Comparison of ENCODE assay signal across 12 cellular contexts in the genomic region with DNA sequence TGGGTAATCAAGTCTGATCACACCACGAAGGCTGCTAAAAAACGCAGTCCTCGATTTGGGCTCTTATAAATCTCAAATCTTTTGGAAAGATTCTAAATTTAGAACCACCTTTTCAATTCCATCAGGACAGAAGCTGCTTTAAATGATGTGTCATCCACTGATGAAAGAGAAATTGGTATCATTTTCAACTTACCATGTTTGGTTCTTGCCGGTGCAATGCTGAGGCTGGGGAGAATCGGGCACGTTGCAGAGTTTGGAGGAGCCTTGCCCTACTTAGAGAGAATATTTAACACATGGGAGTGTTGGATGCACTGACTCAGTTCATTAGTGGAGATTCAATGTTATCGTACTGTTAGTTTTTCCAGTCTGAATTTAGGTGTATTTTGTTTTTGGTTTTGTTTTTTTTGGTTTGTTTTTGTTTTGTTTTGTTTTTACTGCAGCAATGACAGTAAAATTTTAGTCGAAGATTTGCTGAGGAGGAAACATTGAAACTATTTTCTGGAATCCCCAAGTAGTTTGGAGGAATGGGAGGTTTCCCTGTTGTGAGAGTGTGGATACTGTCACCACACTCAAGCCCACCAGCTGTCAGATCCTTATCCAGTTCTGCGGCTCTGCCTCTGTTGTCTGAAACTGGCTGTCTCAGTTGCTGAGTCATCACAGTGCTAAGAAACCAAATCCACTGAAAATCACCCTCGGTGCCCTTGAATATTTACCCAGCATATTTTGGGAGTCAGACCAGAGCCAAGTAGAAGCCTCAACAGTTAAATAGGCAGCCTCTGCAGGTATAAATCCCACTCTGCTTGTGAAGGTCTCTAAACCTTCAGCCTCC.
DNase-seq lines count a peak whose midpoint lies in the region; ATAC-seq and TF ChIP-seq lines count a peak whose summit lies in the region.
"Had no signal": no experiment of that assay in that cellular context is flagged by ENCODE, and none has a peak within 500 bp of the region (broad histone marks: within the 10 kb centered on the region; RNA-seq: fewer than 3 reads in every experiment).

No MANE protein-coding gene starts in this region.

- H2BK15ac ChIP-seq in mesenchymal stem cell (ENCODE audit: low read depth, poor library complexity, severe bottlenecking), result no peak overlapping the region

- no peak overlapping the region for H3K4me2 ChIP-seq in mesenchymal stem cell (ENCODE audit: low read length, poor library complexity, severe bottlenecking)

- no peak overlapping the region for H3K23ac ChIP-seq in mesenchymal stem cell (ENCODE audit: low read length in 2 of 2)

- H3K27ac ChIP-seq in mesenchymal stem cell (ENCODE audit: low read length, poor library complexity, severe bottlenecking), result no peak overlapping the region
- H3K27ac ChIP-seq: ascending aorta, Peyer's patch had no signal

- no peaks in the 10 kb centered on the region for H3K27me3 ChIP-seq in BE2C
- H3K27me3 ChIP-seq in mesenchymal stem cell (ENCODE audit: control insufficient read depth in 1 of 2, insufficient read depth in 1 of 2, low read length in 2 of 2), result no peaks in the 10 kb centered on the region
- H3K27me3 ChIP-seq: ascending aorta, Peyer's patch had no signal

- H3K14ac ChIP-seq in mesenchymal stem cell (ENCODE audit: low read length in 2 of 2), result no peak overlapping the region

- H2AK5ac ChIP-seq in mesenchymal stem cell (ENCODE audit: low read length, severe bottlenecking), result no peak overlapping the region

- no peak overlapping the region for H2BK12ac ChIP-seq in mesenchymal stem cell (ENCODE audit: low read length in 2 of 2)

- 66% methylated on average over 10 of the region's 10 CpGs for WGBS in mesenchymal stem cell

- TF ChIP-seq CTCF in BE2C (IDR thresholded peaks at IDR 0.05; ENCODE audit: low read depth, low read length) (no peak), choroid plexus epithelial cell (conservative IDR thresholded peaks at IDR 0.05; ENCODE audit: low read depth, low read length) (no peak)

- H4K91ac ChIP-seq in mesenchymal stem cell (ENCODE audit: low read length), result no peak overlapping the region

- peaks cover 16% of the 10 kb centered on the region for H3K4me1 ChIP-seq in BE2C
- H3K4me1 ChIP-seq in mesenchymal stem cell (ENCODE audit: control insufficient read depth, insufficient read depth, low read depth, low read length), result no peaks in the 10 kb centered on the region
- H3K4me1 ChIP-seq: ascending aorta, Peyer's patch had no signal

- no peak overlapping the region for H2BK120ac ChIP-seq in mesenchymal stem cell (ENCODE audit: low read depth, low read length)

- no peak overlapping the region for H4K8ac ChIP-seq in mesenchymal stem cell (ENCODE audit: low read length)

- H3K4me3 ChIP-seq in BE2C (ENCODE audit: low read depth, low read length) (peak overlapping the region; percentile 27; the same call in 1 of the 2 replicates), choroid plexus epithelial cell (ENCODE audit: low read depth, low read length) (no peak overlapping the region), mesenchymal stem cell (ENCODE audit: insufficient read depth in 1 of 2, low read depth in 1 of 2, low read length in 2 of 2) (no peak overlapping the region)
- H3K4me3 ChIP-seq: Peyer's patch had no signal

- H3K79me1 ChIP-seq in mesenchymal stem cell (replicated peaks; ENCODE audit: low read length, poor library complexity, severe bottlenecking), result no peaks in the 10 kb centered on the region

- DNase-seq in BE2C (peak; percentile 65), NCI-H446 treated with DMSO at 0.1 percent for 48 hours (lab: John Stamatoyannopoulos, UW) (peak; percentile 33), choroid plexus epithelial cell (ENCODE audit: low read depth) (peak; percentile 50), myocyte (ENCODE audit: low read depth) (peak; percentile 1), mesenchymal stem cell (no peak)
- DNase-seq in activated effector memory CD4-positive, alpha-beta T cell treated with anti-CD3 and anti-CD28 coated beads, Interleukin-2, amount 50 U/mL, for 16 hours, result no peak
- no peak for DNase-seq in stimulated activated CD4-positive, alpha-beta T cell treated with anti-CD3 and anti-CD28 coated beads, Interleukin-2, amount 100 ng/mL, for 48 hours
- DNase-seq: naive B cell, NCI-H187 treated with DMSO at 0.1 percent for 48 hours, Peyer's patch had no signal

- no peak overlapping the region for H3K18ac ChIP-seq in mesenchymal stem cell (ENCODE audit: low read depth in 1 of 2, low read length in 2 of 2)

- H2AFZ ChIP-seq in mesenchymal stem cell (ENCODE audit: low read depth, low read length), result no peak overlapping the region

- no peak for ATAC-seq in esophagus mucosa

- H3K9me3 ChIP-seq in BE2C, result no peaks in the 10 kb centered on the region
- H3K9me3 ChIP-seq in mesenchymal stem cell (ENCODE audit: control insufficient read depth, low read length), result peaks cover 17% of the 10 kb centered on the region
- H3K9me3 ChIP-seq: ascending aorta, Peyer's patch had no signal

- no peak overlapping the region for H3K4ac ChIP-seq in mesenchymal stem cell (ENCODE audit: low read depth in 1 of 2, low read length in 2 of 2)

- H3K36me3 ChIP-seq in BE2C (no peaks in the 10 kb centered on the region), mesenchymal stem cell (ENCODE audit: control insufficient read depth in 1 of 2, insufficient read depth in 2 of 2, low read depth in 1 of 2, low read length in 2 of 2) (no peaks in the 10 kb centered on the region)
- H3K36me3 ChIP-seq: ascending aorta, Peyer's patch had no signal

- no peak overlapping the region for H2BK5ac ChIP-seq in mesenchymal stem cell (ENCODE audit: low read depth, low read length, poor library complexity, severe bottlenecking)

- H3K9ac ChIP-seq in mesenchymal stem cell (ENCODE audit: low read length), result no peak overlapping the region

Comparison
In these comparisons a context has a peak if more than half of its experiments do, and no peak if none do; other contexts are left out.
1. DNase-seq: peak in BE2C (single experiment), NCI-H446 treated with DMSO at 0.1 percent for 48 hours (single experiment), choroid plexus epithelial cell (single experiment) and myocyte (single experiment); none in activated effector memory CD4-positive, alpha-beta T cell treated with anti-CD3 and anti-CD28 coated beads, Interleukin-2, amount 50 U/mL, for 16 hours (single experiment), mesenchymal stem cell (single experiment) and stimulated activated CD4-positive, alpha-beta T cell treated with anti-CD3 and anti-CD28 coated beads, Interleukin-2, amount 100 ng/mL, for 48 hours (0 of 2).